ENCODE assay signal across 7 cellular contexts in the genomic region with DNA sequence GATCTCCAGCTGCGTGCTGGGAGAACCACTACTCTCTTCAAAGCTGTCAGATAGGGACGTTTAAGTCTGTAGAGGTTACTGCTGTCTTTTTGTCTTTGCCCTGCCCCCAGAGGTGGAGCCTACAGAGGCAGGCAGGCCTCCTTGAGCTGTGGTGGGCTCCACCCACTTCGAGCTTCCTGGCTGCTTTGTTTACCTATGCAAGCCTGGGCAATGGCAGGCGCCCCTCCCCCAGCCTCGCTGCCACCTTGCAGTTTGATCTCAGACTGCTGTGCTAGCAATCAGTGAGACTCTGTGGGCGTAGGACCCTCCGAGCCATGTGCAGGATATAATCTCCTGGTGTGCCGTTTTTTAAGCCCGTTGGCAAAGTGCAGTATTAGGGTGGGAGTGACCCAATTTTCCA. TPM values are rescaled to one million over a fixed set of nuclear protein-coding genes. Genes with fewer than 3 reads are reported as not detected.
DNase-seq lines count a peak whose midpoint lies in the region; ATAC-seq, FAIRE-seq and TF ChIP-seq lines count a peak whose summit lies in the region.
"Not testable (repeated sequence)": the region's sequence is repeated elsewhere in the genome, so short reads cannot be mapped to it uniquely, and the experiment has no call there.

No MANE protein-coding gene starts in this region.

- H3K27me3 ChIP-seq in HCT116 (ENCODE audit: insufficient read depth, low read length); KMS-11 (ENCODE audit: insufficient read depth, low read depth); OCI-LY1 (ENCODE audit: insufficient read depth, low read length); HepG2 (ENCODE audit: control insufficient read depth in 1 of 2, insufficient read depth in 2 of 2, low read length in 2 of 2): not testable (repeated sequence)

- not testable (repeated sequence) for FAIRE-seq in A549 (lab: Jason Lieb, UNC); HepG2 (lab: Jason Lieb, UNC)

- not testable (repeated sequence) for H3K4me1 ChIP-seq in A549; HCT116 (ENCODE audit: control insufficient read depth in 1 of 2, insufficient read depth in 2 of 2, low read length in 2 of 2); KMS-11 (ENCODE audit: low read depth, poor library complexity, severe bottlenecking); OCI-LY1 (ENCODE audit: insufficient read depth, low read length, severe bottlenecking); HepG2 (ENCODE audit: insufficient read depth, low read length)

- H2AFZ ChIP-seq in HCT116 (ENCODE audit: low read depth, low read length, poor library complexity, severe bottlenecking); OCI-LY1 (ENCODE audit: low read length); HepG2 (ENCODE audit: low read length): not testable (repeated sequence)
- H2AFZ ChIP-seq in KMS-11 (ENCODE audit: low read depth), result peak overlapping the region; percentile 34; the same call in 1 of the 2 replicates

- 4% methylated on average over 7 of the region's 9 CpGs for WGBS in A549 (ENCODE audit: missing lambda C conversion rate)
- WGBS in HepG2 (ENCODE audit: low lambda C conversion rate), result 0% methylated on average over 4 of the region's 9 CpGs

- H4K20me1 ChIP-seq in HCT116 (ENCODE audit: insufficient read depth); KMS-11 (ENCODE audit: insufficient read depth); OCI-LY1 (ENCODE audit: insufficient read depth, low read length); HepG2 (ENCODE audit: insufficient read depth, low read length): not testable (repeated sequence)

- CTCF ChIA-PET in A549 (lab: Yijun Ruan, JAX) (interaction anchor here (0.9 to 1.8 kb wide), 3 partner anchors 17 to 644 kb away, joined by 3 to 5 read pairs (median 3); no protein-coding TSS in a partner anchor), HCT116 (lab: Charles Lee) (interaction anchor here (1.8 kb wide), 1 partner anchor 17 kb away, joined by 5 read pairs; no protein-coding TSS in a partner anchor)
- CTCF ChIA-PET in RWPE1 (lab: Yijun Ruan, JAX); HepG2 (lab: Yijun Ruan, JAX; ENCODE audit: low intra/inter-chr PET ratio, low total read pairs): not testable (repeated sequence)

- intact Hi-C loops in HCT116 (cut with micrococcal nuclease); HepG2 (cut with micrococcal nuclease; ENCODE audit: unreplicated experiment): not testable (repeated sequence)

- not testable (repeated sequence) for ATAC-seq in A549, HCT116, HepG2

- H3K36me3 ChIP-seq in HCT116 (ENCODE audit: control insufficient read depth in 1 of 2, insufficient read depth in 2 of 2, low read length in 2 of 2); KMS-11 (ENCODE audit: insufficient read depth); OCI-LY1 (ENCODE audit: insufficient read depth, low read length); HepG2 (replicated peaks in 1 of 2; ENCODE audit: control insufficient read depth in 1 of 2, insufficient read depth in 2 of 2, low read length in 2 of 2): not testable (repeated sequence)

- H3K9ac ChIP-seq in HCT116 (ENCODE audit: low read length); OCI-LY1 (ENCODE audit: low read length); HepG2 (ENCODE audit: insufficient read depth, low read depth, low read length): not testable (repeated sequence)
- peak overlapping the region; percentile 64; the same call in 1 of the 2 replicates for H3K9ac ChIP-seq in KMS-11

- POLR2A ChIA-PET in A549 (lab: Yijun Ruan, JAX), result interaction anchor here (0.9 to 1.7 kb wide), 2 partner anchors 18 to 19 kb away, joined by 3 to 8 read pairs; no protein-coding TSS in a partner anchor
- POLR2A ChIA-PET in HCT116 (lab: Charles Lee); RWPE1 (lab: Yijun Ruan, JAX; ENCODE audit: low non-redundant PET); HepG2 (lab: Yijun Ruan, JAX): not testable (repeated sequence)

- TF ChIP-seq POLR2A in A549 (IDR thresholded peaks at IDR 0.05; ENCODE audit: low read length); HCT116 (IDR thresholded peaks at IDR 0.05; ENCODE audit: borderline replicate concordance, extremely low read depth, insufficient read depth, insufficient read length); HepG2 (IDR thresholded peaks at IDR 0.05; ENCODE audit: insufficient read depth in 1 of 2, low read depth in 2 of 2, low read length in 2 of 2): not testable (repeated sequence)

- peak overlapping the region; percentile 50 to 64; a peak in 2 of 6 replicates for H3K27ac ChIP-seq in A549
- not testable (repeated sequence) for H3K27ac ChIP-seq in HCT116 (ENCODE audit: low read depth, low read length); OCI-LY1 (ENCODE audit: low read depth, low read length, poor library complexity, severe bottlenecking); HepG2 (ENCODE audit: extremely low read length, insufficient read depth, low read length)
- peak overlapping the region; percentile 81 for H3K27ac ChIP-seq in KMS-11
- H3K27ac ChIP-seq in RWPE1, result peak overlapping the region; percentile 30; the same call in 1 of the 2 replicates

- TF ChIP-seq CTCF in A549 (IDR thresholded peaks at IDR 0.05); HCT116 (IDR thresholded peaks at IDR 0.05 in 2 of 3, conservative IDR thresholded peaks at IDR 0.05 in 1 of 3; ENCODE audit: borderline replicate concordance in 1 of 3, insufficient read depth in 1 of 3, low read depth in 2 of 3, low read length in 2 of 3); KMS-11 (conservative IDR thresholded peaks at IDR 0.05; ENCODE audit: low read depth, low read length); OCI-LY1 (IDR thresholded peaks at IDR 0.05; ENCODE audit: low read length); RWPE1 (conservative IDR thresholded peaks at IDR 0.05; ENCODE audit: low read depth); HepG2 (CRISPR knock-in tag; IDR thresholded peaks at IDR 0.05): not testable (repeated sequence)

- BruUV-seq in HCT116 (replicated peaks; lab: Mats Ljungman, UMichigan); HepG2 (replicated peaks; lab: Mats Ljungman, UMichigan): not testable (repeated sequence)

- H3K9me3 ChIP-seq in A549 (peaks cover 17% of the 10 kb centered on the region; the same call in 2 of the 3 replicates), HepG2 (ENCODE audit: low read length) (peaks cover 17% of the 10 kb centered on the region)
- not testable (repeated sequence) for H3K9me3 ChIP-seq in HCT116 (ENCODE audit: control insufficient read depth in 1 of 2, insufficient read depth in 1 of 2, low read depth in 1 of 2, low read length in 2 of 2); OCI-LY1 (ENCODE audit: low read length)

- H3K4me2 ChIP-seq in A549 (peak overlapping the region; percentile 53), HCT116 (ENCODE audit: low read length) (peak overlapping the region; percentile 32; the same call in 1 of the 2 replicates), KMS-11 (peak overlapping the region; percentile 17; the same call in 1 of the 2 replicates), HepG2 (ENCODE audit: low read depth, low read length) (peak overlapping the region; percentile 18; the same call in 1 of the 2 replicates)
- H3K4me2 ChIP-seq in OCI-LY1 (ENCODE audit: low read length), result not testable (repeated sequence)

- in situ Hi-C loops in HepG2 (cut with HindIII; ENCODE audit: extremely low pct_ligation_motif_present, low pct_unique_long_range_greater_than_20kb), result not testable (repeated sequence)

- H3K9me2 ChIP-seq in HCT116 (ENCODE audit: insufficient read depth); OCI-LY1 (ENCODE audit: low read depth, low read length): not testable (repeated sequence)

- DNase-seq in A549 (ENCODE audit: low read depth in 1 of 2, low spot score in 1 of 2); HCT116 (ENCODE audit: low read depth, low spot score); RWPE1 (ENCODE audit: low spot score); HepG2 (ENCODE audit: low spot score): not testable (repeated sequence)
- peak; percentile 13 for DNase-seq in activated CD4-positive, CD25-positive, alpha-beta regulatory T cell treated with anti-CD3 and anti-CD28 coated beads, Interleukin-2, amount 50 U/mL, for 72 hours

- not testable (repeated sequence) for TF ChIP-seq EP300 in A549 (IDR thresholded peaks at IDR 0.05); HepG2 (IDR thresholded peaks at IDR 0.05; ENCODE audit: low read depth in 2 of 2, low read length in 2 of 2); HepG2 (CRISPR knock-in tag; IDR thresholded peaks at IDR 0.05; ENCODE audit: borderline replicate concordance)

- not testable (repeated sequence) for H3K79me2 ChIP-seq in HCT116 (ENCODE audit: insufficient read depth, low read length); KMS-11 (ENCODE audit: insufficient read depth, low read depth); OCI-LY1 (ENCODE audit: insufficient read depth, low read length); HepG2 (ENCODE audit: insufficient read depth, low read length)

- not testable (repeated sequence) for TF ChIP-seq RAD21 in A549 (conservative IDR thresholded peaks at IDR 0.05 in 1 of 2, IDR thresholded peaks at IDR 0.05 in 1 of 2); HCT116 (IDR thresholded peaks at IDR 0.05; ENCODE audit: low read depth); HepG2 (CRISPR knock-in tag; IDR thresholded peaks at IDR 0.05)

- H3K4me3 ChIP-seq in A549 (peak overlapping the region; percentile 24; the same call in 1 of the 3 replicates), OCI-LY1 (ENCODE audit: low read depth, low read length, poor library complexity, severe bottlenecking) (peak overlapping the region; percentile 43)
- H3K4me3 ChIP-seq in HCT116 (replicated peaks in 1 of 2; ENCODE audit: low read depth in 1 of 2, low read length in 2 of 2); KMS-11 (IDR thresholded peaks at IDR 0.05; ENCODE audit: insufficient read depth, low read depth, low read length); HepG2 (replicated peaks in 1 of 3; ENCODE audit: insufficient read depth in 1 of 3, low read depth in 2 of 3, low read length in 3 of 3): not testable (repeated sequence)

- not testable (repeated sequence) for H3F3A ChIP-seq in OCI-LY1 (ENCODE audit: insufficient read depth, low read length)

- RAD21 ChIA-PET in HCT116 (lab: Charles Lee; ENCODE audit: low non-redundant PET in 1 of 2, low total read pairs in 2 of 2, uncharacterized antibody in 2 of 2, unreplicated experiment in 2 of 2), result not testable (repeated sequence)

RNA-seq across cellular contexts. Expression of a gene that starts 18.6 kb away (rescaled TPM):
- 4.3 and 5.8 TPM in 2 replicates for polyA plus RNA-seq in A549 (2011; rRNA removed)
- polyA plus RNA-seq in A549 (2012; cell fraction: cytosol; rRNA removed), result 4.6 and 5.1 TPM in 2 replicates
- polyA plus RNA-seq in A549 (2012; cell fraction: nucleus; rRNA removed), result 6.7 and 8.5 TPM in 2 replicates
- 5.3 to 6.2 TPM (median 5.4 TPM) in 3 replicates for polyA plus RNA-seq in A549 (2017; fragmentation: RNase III; extraction: RNeasy Plus Mini Kit Qiagen cat#74134 plus additional on column Dnase treatment)
- 10.4 and 11.2 TPM in 2 replicates for polyA minus RNA-seq in A549 (2011; rRNA and poly(A)+ RNA removed)
- 9.3 TPM for total RNA-seq in HCT116 (2021; ENCODE audit: unreplicated experiment)
- polyA plus RNA-seq in HCT116 (2012), result 5.5 and 6.2 TPM in 2 replicates
- total RNA-seq in HepG2 (2016; rRNA removed; fragmentation: Illumina TruSeq; extraction: Trizol), result 4.1 and 4.7 TPM in 2 replicates
- 1.5 and 1.8 TPM in 2 replicates for total RNA-seq in HepG2 (2016; cell fraction: cytosol; rRNA removed; fragmentation: Illumina TruSeq; extraction: Trizol; ENCODE audit: low read depth)
- 3.4 and 4.3 TPM in 2 replicates for total RNA-seq in HepG2 (2016; cell fraction: insoluble cytoplasmic fraction; rRNA removed; fragmentation: Illumina TruSeq; extraction: Trizol)
- 3.9 and 5.2 TPM in 2 replicates for total RNA-seq in HepG2 (2016; cell fraction: membrane; rRNA removed; fragmentation: Illumina TruSeq; extraction: Trizol)
- 4.6 and 6.1 TPM in 2 replicates for total RNA-seq in HepG2 (2016; cell fraction: nucleus; rRNA removed; fragmentation: Illumina TruSeq; extraction: Trizol)
- 3.3 and 3.4 TPM in 2 replicates for polyA plus RNA-seq in HepG2 (2011; rRNA removed)
- 2.0 and 2.7 TPM in 2 replicates for polyA plus RNA-seq in HepG2 (2011; cell fraction: cytosol; rRNA removed)
- 6.4 and 6.7 TPM in 2 replicates for polyA plus RNA-seq in HepG2 (2011; cell fraction: nucleus; rRNA removed)
- polyA plus RNA-seq in HepG2 (2012), result 2.3 and 2.4 TPM in 2 replicates
- 0.77 and 0.81 TPM in 2 replicates for polyA plus RNA-seq in HepG2 (2016; cell fraction: cytosol; fragmentation: Illumina TruSeq; extraction: Trizol; ENCODE audit: low read depth)
- 2.8 and 4.0 TPM in 2 replicates for polyA plus RNA-seq in HepG2 (2016; cell fraction: insoluble cytoplasmic fraction; fragmentation: Illumina TruSeq; extraction: Trizol; ENCODE audit: low read depth)
- 2.1 and 2.4 TPM in 2 replicates for polyA plus RNA-seq in HepG2 (2016; cell fraction: membrane; fragmentation: Illumina TruSeq; extraction: Trizol; ENCODE audit: low read depth)
- polyA plus RNA-seq in HepG2 (2016; cell fraction: nucleus; fragmentation: Illumina TruSeq; extraction: Trizol; ENCODE audit: insufficient read depth, low read depth), result 7.1 and 7.4 TPM in 2 replicates
- 7.8 and 17.5 TPM in 2 replicates for polyA minus RNA-seq in HepG2 (2011; rRNA and poly(A)+ RNA removed; ENCODE audit: low replicate concordance)
- polyA minus RNA-seq in HepG2 (2011; cell fraction: cytosol; rRNA and poly(A)+ RNA removed), result 3.5 and 6.2 TPM in 2 replicates
- 5.0 and 7.6 TPM in 2 replicates for polyA minus RNA-seq in HepG2 (2011; cell fraction: nucleus; rRNA and poly(A)+ RNA removed)
